ENCODE assay signal across 12 cellular contexts in the genomic region with DNA sequence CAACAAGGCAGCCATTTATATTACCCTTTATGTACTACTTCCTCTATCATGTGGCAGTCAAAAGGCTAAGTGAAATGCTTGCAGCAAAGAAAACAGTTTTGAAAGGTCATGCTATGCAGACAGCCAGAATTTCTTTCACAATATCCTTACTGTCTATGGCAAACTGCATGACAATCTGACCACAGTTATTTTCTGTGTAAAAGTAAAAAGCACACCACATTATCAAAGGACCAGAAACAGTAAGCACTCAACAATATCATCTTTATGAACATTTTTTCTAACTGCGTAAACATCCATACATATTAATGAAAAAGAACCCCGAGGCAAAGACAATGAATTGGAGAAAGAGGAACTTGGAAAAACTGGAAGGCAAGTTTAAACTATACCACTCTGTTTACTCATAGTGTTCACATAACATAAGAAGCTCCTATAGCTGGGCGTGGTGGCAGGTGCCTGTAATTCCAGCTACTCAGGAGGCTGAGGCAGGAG. TPM values are rescaled to one million over a fixed set of nuclear protein-coding genes. Genes with fewer than 3 reads are reported as not detected.
DNase-seq lines count a peak whose midpoint lies in the region; FAIRE-seq and TF ChIP-seq lines count a peak whose summit lies in the region.
"Had no signal": no experiment of that assay in that cellular context is flagged by ENCODE, and none has a peak within 500 bp of the region (broad histone marks: within the 10 kb centered on the region; RNA-seq: fewer than 3 reads in every experiment).

No MANE protein-coding gene starts in this region.

- H3K4me1 ChIP-seq in liver (ENCODE audit: control insufficient read depth in 4 of 4, insufficient read depth in 4 of 4, low read length in 3 of 4): no peaks in the 10 kb centered on the region
- H3K4me1 ChIP-seq: parathyroid adenoma had no signal

- in situ Hi-C loops in KBM-7 (cut with MboI; ENCODE audit: low pct_unique_long_range_greater_than_20kb, low sequenced_read_pairs) (no loop called here), astrocyte of the spinal cord (cut with HindIII; ENCODE audit: low sequenced_read_pairs) (no loop called here)

- CTCF ChIA-PET in HEK293T (lab: Yijun Ruan, JAX): no interaction called here

- no peak overlapping the region for H3K9ac ChIP-seq in liver (ENCODE audit: low read depth in 1 of 2, low read length in 2 of 2)
- H3K9ac ChIP-seq: parathyroid adenoma had no signal

- no peaks in the 10 kb centered on the region for H3K27me3 ChIP-seq in liver (ENCODE audit: control insufficient read depth in 4 of 4, insufficient read depth in 4 of 4, low read length in 3 of 4)

- POLR2A ChIA-PET in HEK293T (lab: Yijun Ruan, JAX): no interaction called here

- peaks cover 0 to 5% (median 1%) of the 10 kb centered on the region in 4 donors for H3K36me3 ChIP-seq in liver (ENCODE audit: control insufficient read depth in 4 of 4, insufficient read depth in 3 of 4, low read depth in 1 of 4, low read length in 3 of 4)
- H3K36me3 ChIP-seq: thoracic aorta had no signal

- peak; percentile 22 for DNase-seq in Ammon's horn (ENCODE audit: low spot score)
- peak; percentile 85 for DNase-seq in KBM-7
- DNase-seq in astrocyte of the spinal cord (ENCODE audit: low read depth, low spot score): peak; percentile 46
- DNase-seq in RCC 7860 (ENCODE audit: low spot score): no peak
- no peak for DNase-seq in NCI-H1105 (lab: John Stamatoyannopoulos, UW)
- DNase-seq in NCI-H2081 (lab: John Stamatoyannopoulos, UW): no peak
- DNase-seq in HEK293T (ENCODE audit: extremely low spot score): no peak
- DNase-seq: activated CD4-positive, alpha-beta T cell treated with anti-CD3 and anti-CD28 coated beads, Interleukin-2, amount 50 U/mL, for 48 hours had no signal

- no peaks in the 10 kb centered on the region for H3K9me3 ChIP-seq in liver (ENCODE audit: control insufficient read depth in 4 of 4, low read length in 3 of 4)
- H3K9me3 ChIP-seq: thoracic aorta had no signal

- WGBS in liver: 82% methylated on average over 3 of the region's 3 CpGs

- TF ChIP-seq RAD21 in liver (IDR thresholded peaks at IDR 0.05): no peak

- H3K27ac ChIP-seq in liver (ENCODE audit: low read depth in 1 of 2, low read length in 2 of 2): no peak overlapping the region
- H3K27ac ChIP-seq: parathyroid adenoma had no signal

- no peak for TF ChIP-seq CTCF in astrocyte of the spinal cord (IDR thresholded peaks at IDR 0.05; ENCODE audit: low read depth, low read length)
- TF ChIP-seq CTCF in liver (IDR thresholded peaks at IDR 0.05; ENCODE audit: low read depth, low read length, missing input control): no peak

- H3K4me3 ChIP-seq in astrocyte of the spinal cord (ENCODE audit: low read depth, low read length) (no peak overlapping the region), liver (ENCODE audit: low read depth in 1 of 3, low read length in 3 of 3) (no peak overlapping the region)
- H3K4me3 ChIP-seq: thoracic aorta had no signal

- FAIRE-seq in RCC 7860 (lab: Jason Lieb, UNC): no peak
- FAIRE-seq: endometrium had no signal

TF ChIP-seq in liver, 16 proteins besides CTCF, POLR2A, EP300 and RAD21:
- no peak for TF ChIP-seq GABPA (IDR thresholded peaks at IDR 0.05 in 1 of 2, conservative IDR thresholded peaks at IDR 0.05 in 1 of 2)
- peak; percentile 32 for TF ChIP-seq YY1 (IDR thresholded peaks at IDR 0.05)

TF ChIP-seq in HEK293T, 16 proteins besides CTCF, POLR2A, EP300 and RAD21:
- TF ChIP-seq CTBP1 (IDR thresholded peaks at IDR 0.05; ENCODE audit: borderline replicate concordance) (no peak), L3MBTL2 (conservative IDR thresholded peaks at IDR 0.05) (no peak), ARNT (IDR thresholded peaks at IDR 0.05) (no peak), ZNF384 (IDR thresholded peaks at IDR 0.05) (no peak), PKNOX1 (IDR thresholded peaks at IDR 0.05) (no peak), BHLHE40 (IDR thresholded peaks at IDR 0.05; ENCODE audit: borderline replicate concordance) (no peak), ELF4 (IDR thresholded peaks at IDR 0.05) (no peak), FOXM1 (IDR thresholded peaks at IDR 0.05; ENCODE audit: borderline replicate concordance) (no peak), SP1 (IDR thresholded peaks at IDR 0.05) (no peak), TARDBP (IDR thresholded peaks at IDR 0.05) (no peak), SUZ12 (IDR thresholded peaks at IDR 0.05) (no peak), NFRKB (IDR thresholded peaks at IDR 0.05) (no peak), LEF1 (IDR thresholded peaks at IDR 0.05; ENCODE audit: borderline replicate concordance) (no peak), HDGF (IDR thresholded peaks at IDR 0.05; ENCODE audit: borderline replicate concordance) (no peak), FOXK2 (IDR thresholded peaks at IDR 0.05) (no peak), FOXA1 (IDR thresholded peaks at IDR 0.05) (no peak)

RNA-seq across cellular contexts. Expression of gene PIK3CB, which starts 47.9 kb away (rescaled TPM):
- total RNA-seq in liver: 10 to 100 TPM; 13.4 to 15.9 TPM
- polyA plus RNA-seq in liver: 1 to 10 TPM; 4.7 to 8.8 TPM

Comparison
In these comparisons a context has a peak if more than half of its experiments do, and no peak if none do; other contexts are left out.
1. DNase-seq: peak in Ammon's horn (single experiment), KBM-7 (single experiment) and astrocyte of the spinal cord (single experiment); none in RCC 7860 (single experiment), NCI-H1105 (single experiment), NCI-H2081 (0 of 2) and HEK293T (single experiment).